35 cellular contexts compared by ENCODE assay signal in the genomic region with DNA sequence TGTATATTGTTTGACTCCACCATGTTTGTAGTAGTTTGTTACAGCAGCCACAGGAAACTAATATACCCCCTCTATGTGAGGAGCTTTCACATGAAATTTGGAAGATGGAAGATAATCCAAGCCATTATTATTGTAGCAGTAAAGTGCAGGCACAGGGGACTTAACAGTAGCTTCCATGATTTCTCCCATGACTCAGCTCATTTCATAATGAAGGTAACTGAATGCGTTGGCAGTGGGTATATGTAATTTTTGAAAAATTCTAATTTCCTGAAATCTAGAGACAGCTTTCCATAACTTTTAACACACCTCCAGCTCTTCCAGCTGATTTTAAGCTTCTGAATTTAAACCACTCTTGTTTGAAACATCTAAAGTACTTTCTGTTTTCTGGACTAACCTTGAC.
"Had no signal": no experiment of that assay in that cellular context is flagged by ENCODE, and none has a peak within 500 bp of the region (broad histone marks: within the 10 kb centered on the region; RNA-seq: fewer than 3 reads in every experiment).

No MANE protein-coding gene starts in this region.

- H3K4me1 ChIP-seq: adrenal gland, breast epithelium had no signal

- H3K27me3 ChIP-seq: adrenal gland, body of pancreas, brain microvascular endothelial cell, breast epithelium had no signal

- DNase-seq: activated B cell treated with CpG ODN at 0.5 μM for 24 hours; activated CD4-positive, alpha-beta memory T cell treated with anti-CD3 and anti-CD28 coated beads, Interleukin-2, amount 10 ng/mL, durations not matched to agents 7 days and 5 days; activated CD4-positive, alpha-beta T cell treated with anti-CD3 and anti-CD28 coated beads for 1 hour; activated CD4-positive, alpha-beta T cell treated with anti-CD3 and anti-CD28 coated beads for 36 hours; activated CD4-positive, alpha-beta T cell treated with anti-CD3 and anti-CD28 coated beads for 48 hours; activated CD4-positive, alpha-beta T cell treated with anti-CD3 and anti-CD28 coated beads, Interleukin-2, amount 10 ng/mL, durations not matched to agents 7 days and 5 days; activated CD4-positive, alpha-beta T cell treated with anti-CD3 and anti-CD28 coated beads, Interleukin-2, amount 50 U/mL, for 48 hours; activated CD8-positive, alpha-beta memory T cell treated with anti-CD3 and anti-CD28 coated beads for 24 hours; activated CD8-positive, alpha-beta memory T cell treated with anti-CD3 and anti-CD28 coated beads, Interleukin-2, amount 10 ng/mL, durations not matched to agents 7 days and 5 days; activated CD8-positive, alpha-beta memory T cell treated with anti-CD3 and anti-CD28 coated beads, Interleukin-2, amount 50 U/mL, for 48 hours; activated CD8-positive, alpha-beta T cell treated with anti-CD3 and anti-CD28 coated beads, Interleukin-2, amount 10 ng/mL, durations not matched to agents 7 days and 5 days; activated effector memory CD4-positive, alpha-beta T cell treated with anti-CD3 and anti-CD28 coated beads, Interleukin-2, amount 50 U/mL, for 16 hours; activated gamma-delta T cell treated with Interleukin-2 at 50 U/mL for 16 hours; activated naive CD4-positive, alpha-beta T cell; activated naive CD4-positive, alpha-beta T cell treated with anti-CD3 and anti-CD28 coated beads for 36 hours; activated naive CD4-positive, alpha-beta T cell treated with anti-CD3 and anti-CD28 coated beads, Interleukin-2, amount 50 U/mL, for 16 hours; activated naive CD8-positive, alpha-beta T cell treated with anti-CD3 and anti-CD28 coated beads for 36 hours; activated T-cell treated with anti-CD3 and anti-CD28 coated beads, Interleukin-2, amount 50 U/mL, for 24 hours; activated T-cell treated with anti-CD3 and anti-CD28 coated beads, Interleukin-2, amount 50 U/mL, for 72 hours; adrenal gland; amniotic stem cell; aorta; body of pancreas; brain microvascular endothelial cell; central memory CD4-positive, alpha-beta T cell; T-helper 1 cell; T-helper 2 cell; T-helper 9 cell had no signal

- H3K27ac ChIP-seq: adrenal gland, body of pancreas, brain microvascular endothelial cell, breast epithelium, VCaP had no signal

- H3K4me3 ChIP-seq: adrenal gland, body of pancreas, breast epithelium had no signal

- FAIRE-seq: astrocyte, TTC549 had no signal

- H3K36me3 ChIP-seq: adrenal gland, brain microvascular endothelial cell, breast epithelium had no signal

- ATAC-seq: activated CD4-positive, alpha-beta T cell treated with anti-CD3 and anti-CD28 coated beads for 36 hours; activated CD4-positive, CD25-positive, alpha-beta regulatory T cell treated with anti-CD3 and anti-CD28 coated beads, Interleukin-2, amount 50 U/mL, for 24 hours; activated CD8-positive, alpha-beta memory T cell treated with anti-CD3 and anti-CD28 coated beads, Interleukin-2, amount 10 ng/mL, durations not matched to agents 7 days and 5 days; activated CD8-positive, alpha-beta T cell treated with anti-CD3 and anti-CD28 coated beads, Interleukin-2, amount 10 ng/mL, durations not matched to agents 7 days and 5 days; activated naive CD4-positive, alpha-beta T cell treated with anti-CD3 and anti-CD28 coated beads, Interleukin-2, amount 50 U/mL, for 72 hours; activated T-cell treated with anti-CD3 and anti-CD28 coated beads, Interleukin-2, amount 50 U/mL, for 72 hours; activated T-helper 17 cell treated with anti-CD3 and anti-CD28 coated beads, Interleukin-2, amount 50 U/mL, for 72 hours; body of pancreas had no signal

- H3K9me3 ChIP-seq: adrenal gland, body of pancreas, breast epithelium had no signal
